Comparison of ENCODE assay signal across 22 cellular contexts in genomic region chr6:97468981-97469380, GRCh38.
"Had no signal": no experiment of that assay in that cellular context is flagged by ENCODE, and none has a peak within 500 bp of the region (broad histone marks: within the 10 kb centered on the region; RNA-seq: fewer than 3 reads in every experiment).

No MANE protein-coding gene starts in this region.

- H3K4me1 ChIP-seq: left ventricle myocardium inferior, right atrium auricular region, stomach, testis, thyroid gland, transverse colon, upper lobe of left lung, vagina had no signal

- H3K36me3 ChIP-seq: left ventricle myocardium inferior, ovary, right atrium auricular region, stomach, thyroid gland, transverse colon, upper lobe of left lung, vagina had no signal

- H3K4me3 ChIP-seq: left ventricle myocardium inferior, lung, ovary, right atrium auricular region, skin epidermis, stomach, testis, thyroid gland, transverse colon, upper lobe of left lung, vagina had no signal

- H3K9me3 ChIP-seq: left ventricle myocardium inferior, ovary, right atrium auricular region, stomach, testis, thyroid gland, transverse colon, upper lobe of left lung, vagina had no signal

- H3K27ac ChIP-seq: left ventricle myocardium inferior, ovary, right atrium auricular region, skin epidermis, stomach, testis, thyroid gland, transverse colon, upper lobe of left lung, vagina had no signal

- H3K27me3 ChIP-seq: ovary, right atrium auricular region, stomach, testis, thyroid gland, transverse colon, upper lobe of left lung, vagina had no signal

- ATAC-seq: natural killer cell; sciatic nerve; stimulated activated naive B cell treated with anti-CD40 and anti-IgM and Interleukin-4, amounts not matched to agents 10 μg/mL and 1 μg/mL and 100 μg/mL, for 72 hours; stimulated activated naive CD8-positive, alpha-beta T cell treated with anti-CD3 and anti-CD28 coated beads, Interleukin-15, Interleukin-2, amounts not matched to agents 100 U/mL and 50 U/mL, for 24 hours had no signal

- DNase-seq: islet precursor cell; left ventricle myocardium inferior; mesendoderm; naive B cell; natural killer cell; ovary; stimulated activated CD4-positive, alpha-beta T cell treated with anti-CD3 and anti-CD28 coated beads, Interleukin-12 subunit alpha, Interleukin-12 subunit beta, amount 100 ng/mL, for 4 hours; stimulated activated CD4-positive, alpha-beta T cell treated with anti-CD3 and anti-CD28 coated beads, Interleukin-15, amount 100 ng/mL, for 24 hours; stimulated activated CD4-positive, alpha-beta T cell treated with anti-CD3 and anti-CD28 coated beads, Interleukin-2, amount 100 ng/mL, for 24 hours; stimulated activated CD4-positive, alpha-beta T cell treated with anti-CD3 and anti-CD28 coated beads, Interleukin-4, amount 100 ng/mL, for 1 hour; stimulated activated naive B cell treated with anti-CD40 and anti-IgM and Interleukin-4, amounts not matched to agents 10 μg/mL and 1 μg/mL and 100 μg/mL, for 72 hours; stimulated activated naive CD8-positive, alpha-beta T cell treated with anti-CD3 and anti-CD28 coated beads, Interleukin-15, Interleukin-2, amounts not matched to agents 100 U/mL and 50 U/mL, for 24 hours; stomach; testis; thyroid gland; transverse colon; upper lobe of left lung had no signal
